In genomic region chr3:73812054-73812453, GRCh38 we compare ENCODE assay signal across 2 cellular contexts.
TF ChIP-seq lines count a peak whose summit lies in the region.

No MANE protein-coding gene starts in this region.

TF ChIP-seq in HepG2, 621 proteins besides CTCF, POLR2A, EP300 and RAD21:
- TF ChIP-seq ETS1 (CRISPR knock-in tag; IDR thresholded peaks at IDR 0.05) (no peak), ZNF724P (CRISPR knock-in tag; IDR thresholded peaks at IDR 0.05; ENCODE audit: borderline replicate concordance) (no peak), HNRNPUL1 (IDR thresholded peaks at IDR 0.05; ENCODE audit: low read depth, low read length) (no peak), MAFK (conservative IDR thresholded peaks at IDR 0.05 in 1 of 2, IDR thresholded peaks at IDR 0.05 in 1 of 2; ENCODE audit: low read length in 2 of 2) (peak; percentile 97 to 99), TCF7L2 (IDR thresholded peaks at IDR 0.05; ENCODE audit: low read depth, low read length) (no peak), MAFF (IDR thresholded peaks at IDR 0.05; ENCODE audit: low read depth, low read length) (peak; percentile 98)
TF ChIP-seq in HepG2: peak in this region for 2.

TF ChIP-seq in H1, 55 proteins besides CTCF, POLR2A, EP300 and RAD21:
- no peak for TF ChIP-seq EGR1 (IDR thresholded peaks at IDR 0.05; ENCODE audit: borderline replicate concordance, low read depth, low read length)
- TF ChIP-seq MAFK (IDR thresholded peaks at IDR 0.05; ENCODE audit: low read depth, low read length), result peak; percentile 96
TF ChIP-seq in H1: peak in this region for 1.
